ENCODE assay signal across 26 cellular contexts in the genomic region with DNA sequence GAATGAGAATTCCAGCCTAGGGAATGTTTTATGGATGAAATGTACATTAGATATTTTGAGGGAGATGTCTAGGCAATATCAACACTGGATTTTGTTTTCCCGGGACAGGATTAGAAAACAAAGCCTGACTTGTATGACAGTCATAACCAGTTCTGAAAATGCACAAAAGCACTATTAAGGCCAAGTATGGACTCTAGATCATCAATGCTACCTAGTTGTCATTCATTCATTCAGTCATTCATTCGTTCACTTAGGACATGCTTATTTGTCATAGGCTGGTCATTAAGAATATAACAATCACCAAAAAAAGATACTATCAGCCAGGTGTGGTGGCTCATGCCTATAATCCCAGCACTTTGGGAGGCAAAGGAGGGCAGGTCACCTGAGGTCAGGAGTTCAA.
"Had no signal": no experiment of that assay in that cellular context is flagged by ENCODE, and none has a peak within 500 bp of the region (broad histone marks: within the 10 kb centered on the region; RNA-seq: fewer than 3 reads in every experiment).

No MANE protein-coding gene starts in this region.

- H3K36me3 ChIP-seq: esophagus squamous epithelium, gastrocnemius medialis, heart right ventricle, left lung, lower lobe of right lung had no signal

- H3K4me1 ChIP-seq: esophagus squamous epithelium, heart right ventricle, left lung, lower lobe of right lung had no signal

- FAIRE-seq: endometrium, islet of Langerhans, keratinocyte had no signal

- H3K27me3 ChIP-seq: esophagus squamous epithelium, gastrocnemius medialis, heart right ventricle, left lung had no signal

- ATAC-seq: effector memory CD8-positive, alpha-beta T cell; esophagus mucosa; gastrocnemius medialis; heart right ventricle; left cardiac atrium; left lung; left ventricle myocardium superior; lower lobe of right lung; mucosa of descending colon; naive thymus-derived CD8-positive, alpha-beta T cell had no signal

- H3K9me3 ChIP-seq: esophagus squamous epithelium, gastrocnemius medialis, heart right ventricle, left lung, lower lobe of right lung, mucosa of descending colon had no signal

- H3K27ac ChIP-seq: epithelial cell of prostate, esophagus squamous epithelium, gastrocnemius medialis, heart right ventricle, left lung, lower lobe of right lung had no signal

- DNase-seq: cortex of kidney; effector CD8-positive, alpha-beta T cell; effector memory CD8-positive, alpha-beta T cell; endodermal cell; erythroblast; esophagus squamous epithelium; foreskin fibroblast; foreskin melanocyte; gastrocnemius medialis; glutamatergic neuron; head of caudate nucleus; heart right ventricle; hippocampal formation; left cardiac atrium; left lung; left ventricle myocardium superior; lower lobe of right lung; mesenchymal stem cell; mucosa of descending colon; naive B cell; naive thymus-derived CD8-positive, alpha-beta T cell had no signal

- H3K4me3 ChIP-seq: esophagus squamous epithelium, gastrocnemius medialis, heart right ventricle, left lung, lower lobe of right lung, mucosa of descending colon had no signal
